20 cellular contexts compared by ENCODE assay signal in the genomic region with DNA sequence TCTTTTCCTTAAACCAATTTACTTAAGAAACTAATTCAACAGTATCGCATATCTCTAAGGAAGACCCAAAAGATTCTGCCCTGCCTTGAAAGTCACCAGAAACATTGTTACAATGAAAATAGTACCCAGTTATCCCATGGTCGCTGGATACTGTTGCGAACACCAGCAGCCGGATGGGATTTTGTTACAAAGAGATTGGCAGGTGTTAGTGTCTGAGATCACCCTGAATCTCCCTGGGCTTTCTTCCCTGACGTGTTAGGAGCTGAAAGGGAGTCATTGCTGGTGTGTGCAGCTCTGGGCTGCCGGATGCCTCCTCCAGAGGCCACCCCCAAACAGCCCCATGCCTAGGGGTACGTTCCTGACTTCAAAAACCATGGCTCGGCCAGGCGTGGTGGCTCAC.
"Had no signal": no experiment of that assay in that cellular context is flagged by ENCODE, and none has a peak within 500 bp of the region (broad histone marks: within the 10 kb centered on the region; RNA-seq: fewer than 3 reads in every experiment).

No MANE protein-coding gene starts in this region.

- H3K36me3 ChIP-seq: colonic mucosa, left ventricle myocardium inferior, neutrophil, right atrium auricular region, sigmoid colon, thyroid gland had no signal

- H3K4me1 ChIP-seq: colonic mucosa, foreskin keratinocyte, left ventricle myocardium inferior, right atrium auricular region, sigmoid colon, thyroid gland had no signal

- H3K4me3 Mint-ChIP-seq: immature natural killer cell, naive B cell, nephron, type B pancreatic cell had no signal

- H3K4me3 ChIP-seq: colonic mucosa, left ventricle myocardium inferior, lung, right atrium auricular region, sigmoid colon, thyroid gland had no signal

- H3K36me3 Mint-ChIP-seq: immature natural killer cell had no signal

- H3K27me3 Mint-ChIP-seq: type B pancreatic cell had no signal

- H3K27ac Mint-ChIP-seq: immature natural killer cell, naive B cell, type B pancreatic cell had no signal

- H3K9me3 ChIP-seq: colonic mucosa, left ventricle myocardium inferior, neutrophil, right atrium auricular region, sigmoid colon, thyroid gland had no signal

- H3K27ac ChIP-seq: colonic mucosa, foreskin keratinocyte, left ventricle myocardium inferior, neutrophil, right atrium auricular region, sigmoid colon, thyroid gland had no signal

- H3K27me3 ChIP-seq: colonic mucosa, right atrium auricular region, sigmoid colon, thyroid gland had no signal

- H3K4me1 Mint-ChIP-seq: immature natural killer cell, naive B cell had no signal

- DNase-seq: colonic mucosa; dermis blood vessel endothelial cell; foreskin keratinocyte; immature natural killer cell; left ventricle myocardium inferior; mesenchymal stem cell; midbrain; naive B cell; posterior cingulate gyrus; sigmoid colon; small intestine; stimulated activated CD4-positive, alpha-beta T cell treated with anti-CD3 and anti-CD28 coated beads, Interleukin-12 subunit alpha, Interleukin-12 subunit beta, amount 100 ng/mL, for 4 hours; stimulated activated CD4-positive, alpha-beta T cell treated with anti-CD3 and anti-CD28 coated beads, Interleukin-2, amount 100 ng/mL, for 48 hours; stimulated activated naive CD4-positive, alpha-beta T cell treated with Interleukin-2 at 50 U/mL for 16 hours; thyroid gland had no signal

- H3K9me3 Mint-ChIP-seq: type B pancreatic cell had no signal

- ATAC-seq: foreskin keratinocyte had no signal
